Comparison of ENCODE assay signal across 27 cellular contexts in genomic region chr16:80375513-80375912, GRCh38.
"Had no signal": no experiment of that assay in that cellular context is flagged by ENCODE, and none has a peak within 500 bp of the region (broad histone marks: within the 10 kb centered on the region; RNA-seq: fewer than 3 reads in every experiment).

No MANE protein-coding gene starts in this region.

- H3K4me3 ChIP-seq: stomach, suprapubic skin, testis, thoracic aorta, thyroid gland, tibial artery, tibial nerve, transverse colon, upper lobe of left lung, upper lobe of right lung, uterus, vagina had no signal

- FAIRE-seq: urothelium cell line had no signal

- H3K4me1 ChIP-seq: stomach, suprapubic skin, testis, thyroid gland, tibial artery, transverse colon, upper lobe of left lung, upper lobe of right lung, uterus, vagina had no signal

- H3K27ac ChIP-seq: stomach, suprapubic skin, testis, thoracic aorta, thyroid gland, tibial artery, tibial nerve, transverse colon, upper lobe of left lung, upper lobe of right lung, uterus, vagina had no signal

- ATAC-seq: stimulated activated effector memory CD8-positive, alpha-beta T cell treated with anti-CD3 and anti-CD28 coated beads, Interleukin-12 subunit alpha, Interleukin-12 subunit beta, amount 100 ng/mL, for 72 hours; stimulated activated memory B cell treated with anti-CD40 and anti-IgM and Interleukin-4, amounts not matched to agents 10 μg/mL and 1 μg/mL and 100 μg/mL, for 72 hours; stimulated activated naive B cell treated with anti-CD40 and anti-IgM and Interleukin-4, amounts not matched to agents 10 μg/mL and 1 μg/mL and 100 μg/mL, for 72 hours; stimulated activated naive CD8-positive, alpha-beta T cell treated with anti-CD3 and anti-CD28 coated beads, Interleukin-15, amount 100 ng/mL, for 72 hours; stimulated activated naive CD8-positive, alpha-beta T cell treated with anti-CD3 and anti-CD28 coated beads, Interleukin-15, Interleukin-2, amounts not matched to agents 100 U/mL and 50 U/mL, for 24 hours; upper lobe of right lung had no signal

- H3K27me3 ChIP-seq: stomach, suprapubic skin, testis, thyroid gland, tibial artery, tibial nerve, transverse colon, upper lobe of left lung, upper lobe of right lung, uterus, vagina had no signal

- H3K9me3 ChIP-seq: suprapubic skin, testis, thoracic aorta, thyroid gland, tibial artery, transverse colon, upper lobe of left lung, upper lobe of right lung, uterus, vagina had no signal

- DNase-seq: stimulated activated CD4-positive, alpha-beta T cell treated with anti-CD3 and anti-CD28 coated beads, Interleukin-2, amount 100 ng/mL, for 48 hours; stimulated activated CD4-positive, alpha-beta T cell treated with anti-CD3 and anti-CD28 coated beads, Interleukin-4, amount 100 ng/mL, for 1 hour; stimulated activated CD4-positive, alpha-beta T cell treated with anti-CD3 and anti-CD28 coated beads, Interleukin-4, amount 100 ng/mL, for 24 hours; stimulated activated CD4-positive, alpha-beta T cell treated with anti-CD3 and anti-CD28 coated beads, Interleukin-4, amount 100 ng/mL, for 4 hours; stimulated activated CD8-positive, alpha-beta memory T cell treated with anti-CD3 and anti-CD28 coated beads, Interleukin-4, amount 100 ng/mL, for 48 hours; stimulated activated naive B cell treated with anti-CD40 and anti-IgM and Interleukin-4, amounts not matched to agents 10 μg/mL and 1 μg/mL and 100 μg/mL, for 72 hours; stimulated activated naive CD4-positive, alpha-beta T cell; stimulated activated naive CD4-positive, alpha-beta T cell treated with Interleukin-2 at 50 U/mL for 16 hours; stimulated activated naive CD8-positive, alpha-beta T cell treated with anti-CD3 and anti-CD28 coated beads, Interleukin-15, amount 100 ng/mL, for 72 hours; stimulated activated naive CD8-positive, alpha-beta T cell treated with anti-CD3 and anti-CD28 coated beads, Interleukin-15, Interleukin-2, amounts not matched to agents 100 U/mL and 50 U/mL, for 24 hours; stomach; substantia nigra; testis; thyroid gland; tibial artery; transverse colon; trophoblast cell; upper lobe of left lung; upper lobe of right lung; uterus had no signal

- H3K36me3 ChIP-seq: stomach, suprapubic skin, thoracic aorta, thyroid gland, tibial artery, tibial nerve, transverse colon, upper lobe of left lung, upper lobe of right lung, uterus, vagina had no signal
